12 cellular contexts compared by ENCODE assay signal in the genomic region with DNA sequence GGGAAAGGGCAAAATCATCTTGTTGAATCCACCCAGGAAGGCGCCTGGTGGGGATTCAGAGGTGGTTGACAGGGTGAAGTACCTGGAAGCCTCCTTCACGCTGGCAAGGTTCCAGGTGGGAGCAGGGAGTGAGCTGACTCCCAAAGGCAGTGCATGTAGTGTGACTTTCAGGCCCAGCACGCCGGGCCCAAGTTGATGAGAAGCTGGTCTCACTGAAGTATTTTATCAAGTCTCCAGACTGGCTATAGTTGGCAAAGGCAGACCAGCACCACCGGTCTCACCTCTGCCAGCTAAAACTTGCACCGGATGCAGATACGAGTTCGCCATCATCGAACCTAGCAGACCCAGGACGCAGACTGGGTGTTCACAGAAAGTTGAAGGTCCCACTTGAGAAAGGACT. TPM values are rescaled to one million over a fixed set of nuclear protein-coding genes. Genes with fewer than 3 reads are reported as not detected.
A peak's percentile ranks its signal among the peaks of the same experiment; 100 is the strongest.
DNase-seq lines count a peak whose midpoint lies in the region; ATAC-seq and TF ChIP-seq lines count a peak whose summit lies in the region.
"Had no signal": no experiment of that assay in that cellular context is flagged by ENCODE, and none has a peak within 500 bp of the region (broad histone marks: within the 10 kb centered on the region; RNA-seq: fewer than 3 reads in every experiment).

No MANE protein-coding gene starts in this region.

- H3K4me1 ChIP-seq in right lobe of liver, result no peaks in the 10 kb centered on the region
- H3K4me1 ChIP-seq: A549 had no signal

- H3K27ac ChIP-seq in right lobe of liver, result no peak overlapping the region
- H3K27ac ChIP-seq: A549, HL-60 had no signal

- peak in 1 of 4 donors; percentile 7 for ATAC-seq in right lobe of liver
- ATAC-seq: A549, mucosa of descending colon had no signal

- H3K4me3 ChIP-seq in right lobe of liver, result no peak overlapping the region
- H3K4me3 ChIP-seq: A549, mucosa of descending colon had no signal

- no peaks in the 10 kb centered on the region for H3K27me3 ChIP-seq in right lobe of liver

- peaks cover 19 to 52% (median 34%) of the 10 kb centered on the region in 4 donors for H3K36me3 ChIP-seq in right lobe of liver

- TF ChIP-seq POLR2A in right lobe of liver (IDR thresholded peaks at IDR 0.05), result no peak

- DNase-seq in NCI-H1105 treated with DMSO at 0.1 percent for 48 hours (lab: John Stamatoyannopoulos, UW) (peak; percentile 33), NCI-H1105 (lab: John Stamatoyannopoulos, UW) (no peak), NCI-H69 (lab: John Stamatoyannopoulos, UW) (peak; percentile 29), right lobe of liver (peak in 2 of 3 donors; percentile 40 to 57), NCI-H146 treated with DMSO at 0.1 percent for 48 hours (lab: John Stamatoyannopoulos, UW; ENCODE audit: unreplicated experiment) (no peak), NCI-H146 (lab: John Stamatoyannopoulos, UW) (no peak)
- DNase-seq: activated CD4-positive, CD25-positive, alpha-beta regulatory T cell treated with anti-CD3 and anti-CD28 coated beads, Interleukin-2, amount 50 U/mL, for 72 hours; NCI-H1436 treated with DMSO at 0.1 percent for 48 hours; stimulated activated naive CD4-positive, alpha-beta T cell treated with Interleukin-2 at 50 U/mL for 16 hours had no signal

- H3K9me3 ChIP-seq in right lobe of liver, result no peaks in the 10 kb centered on the region
- H3K9me3 ChIP-seq: A549, mucosa of descending colon had no signal

- TF ChIP-seq CTCF in right lobe of liver (IDR thresholded peaks at IDR 0.05), result no peak

- intact Hi-C loops in right lobe of liver (cut with DNase I), result loop anchor here in 1 of 2 donors (10.0 kb wide), 1 partner anchor 116 kb away; a partner anchor contains a TSS

- 70% methylated on average over 8 of the region's 10 CpGs for WGBS in right lobe of liver (ENCODE audit: insufficient coverage, low coverage, low lambda C conversion rate, missing lambda C conversion rate)

RNA-seq across cellular contexts. Expression of a gene that starts 16.5 kb away (rescaled TPM):
- 10 to 100 TPM; 19.0 to 45.1 (median 32.4) TPM for total RNA-seq in right lobe of liver

RNA-seq across cellular contexts. Expression of a gene that starts 17.1 kb away (rescaled TPM):
- total RNA-seq in right lobe of liver, result 10 to 100 TPM; 43.3 to 73.9 (median 56.2) TPM

RNA-seq across cellular contexts. Expression of a gene that starts 26.1 kb away (rescaled TPM):
- total RNA-seq in right lobe of liver, result 1 to 10 TPM; 2.4 to 6.6 (median 4.4) TPM

RNA-seq across cellular contexts. Expression of a gene that starts 29.3 kb away (rescaled TPM):
- 10 to 100 TPM; 23.3 to 35.2 (median 26.8) TPM for total RNA-seq in right lobe of liver

RNA-seq across cellular contexts. Expression of a gene that starts 43.5 kb away (rescaled TPM):
- total RNA-seq in right lobe of liver, result 1 to 10 TPM; 2.3 to 3.8 (median 2.6) TPM

Comparison
In these comparisons a context has a peak if more than half of its experiments do, and no peak if none do; other contexts are left out.
1. DNase-seq: peak in NCI-H1105 treated with DMSO at 0.1 percent for 48 hours (single experiment), NCI-H69 (single experiment) and right lobe of liver (2 of 3); none in NCI-H1105 (single experiment), NCI-H146 treated with DMSO at 0.1 percent for 48 hours (single experiment) and NCI-H146 (single experiment).